ENCODE assay signal across 8 cellular contexts in the genomic region with DNA sequence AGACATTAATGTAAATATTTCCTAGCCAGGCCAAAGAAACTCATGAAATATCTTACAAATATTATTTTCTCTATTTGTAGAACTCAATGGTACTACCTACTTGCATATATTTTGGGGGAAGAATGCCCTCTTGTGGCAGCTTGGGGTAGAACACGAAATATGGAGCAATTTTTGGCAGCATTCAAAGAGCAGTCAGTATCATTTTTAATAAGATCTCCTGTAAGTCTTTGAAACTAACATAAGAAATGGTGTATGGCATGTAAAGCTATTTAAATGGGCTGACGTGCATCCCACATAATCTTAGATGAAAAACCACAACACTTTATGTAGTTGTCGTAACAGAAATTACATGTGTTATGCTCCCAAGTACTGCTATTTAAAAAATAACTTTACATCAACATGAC.
DNase-seq lines count a peak whose midpoint lies in the region; ATAC-seq and TF ChIP-seq lines count a peak whose summit lies in the region.

No MANE protein-coding gene starts in this region.

- no peaks in the 10 kb centered on the region for H3K36me3 ChIP-seq in right atrium auricular region
- no peaks in the 10 kb centered on the region for H3K36me3 ChIP-seq in Panc1 (ENCODE audit: control insufficient read depth, insufficient read depth, low read length)
- no peaks in the 10 kb centered on the region for H3K36me3 ChIP-seq in prostate gland

- H3K27ac ChIP-seq in right atrium auricular region (no peak overlapping the region), Panc1 (ENCODE audit: low read length) (peak overlapping the region; percentile 66; the same call in 1 of the 2 replicates), prostate gland (no peak overlapping the region)

- no peaks in the 10 kb centered on the region for H3K9me3 ChIP-seq in right atrium auricular region
- H3K9me3 ChIP-seq in Panc1 (ENCODE audit: control insufficient read depth, insufficient read depth, low read depth, low read length): no peaks in the 10 kb centered on the region
- H3K9me3 ChIP-seq in prostate gland: no peaks in the 10 kb centered on the region

- in situ Hi-C loops in Panc1 (cut with HindIII; ENCODE audit: low pct_unique_long_range_greater_than_20kb, low sequenced_read_pairs): no loop called here

- BruUV-seq in Panc1 (replicated peaks; lab: Mats Ljungman, UMichigan): no TSS peak

- TF ChIP-seq POLR2A in prostate gland (IDR thresholded peaks at IDR 0.05): no peak

- H3K4me1 ChIP-seq in right atrium auricular region: no peaks in the 10 kb centered on the region
- peaks cover 20% of the 10 kb centered on the region for H3K4me1 ChIP-seq in Panc1 (ENCODE audit: control insufficient read depth, insufficient read depth, low read length)
- no peaks in the 10 kb centered on the region for H3K4me1 ChIP-seq in prostate gland (replicated peaks)

- POLR2A ChIA-PET in Panc1 (lab: Charles Lee): interaction anchor here (0.9 kb wide), 1 partner anchor 129 kb away, joined by 4 read pairs; no protein-coding TSS in a partner anchor

- TF ChIP-seq CTCF in right atrium auricular region (IDR thresholded peaks at IDR 0.05) (peak; percentile 65 to 82), Panc1 (IDR thresholded peaks at IDR 0.05) (peak; percentile 74; the same call in 1 of the 2 replicates), prostate gland (IDR thresholded peaks at IDR 0.05) (peak; percentile 29 to 71 (median 56))

- intact Hi-C loops in Right ventricle myocardium inferior (cut with DNase I): loop anchor here (5.0 to 10.0 kb wide), 2 partner anchors 124 to 421 kb away; no protein-coding TSS in a partner anchor
- intact Hi-C loops in Panc1 (cut with micrococcal nuclease; ENCODE audit: unreplicated experiment): loop anchor here (1.0 to 10.0 kb wide), 4 partner anchors 104 to 421 kb away; a partner anchor contains a TSS
- intact Hi-C loops in prostate gland (cut with DNase I): loop anchor here (10.0 kb wide), 2 partner anchors 226 to 414 kb away; no protein-coding TSS in a partner anchor

- peak; percentile 83 for DNase-seq in right atrium auricular region (ENCODE audit: low spot score)
- no peak for DNase-seq in Right ventricle myocardium inferior (ENCODE audit: missing footprints)
- peak; percentile 56 for DNase-seq in Panc1 (ENCODE audit: low read depth, low spot score)
- peak; percentile 5 for DNase-seq in activated T-helper 1 cell treated with Interleukin-2 at 50 U/mL for 16 hours (ENCODE audit: low read depth)
- peak; percentile 47 for DNase-seq in fibroblast of the conjunctiva (ENCODE audit: low read depth)
- peak; percentile 25 for DNase-seq in prostate gland (ENCODE audit: low spot score)
- no peak for DNase-seq in COR-L47 (lab: John Stamatoyannopoulos, UW)

- no peaks in the 10 kb centered on the region for H3K27me3 ChIP-seq in right atrium auricular region
- H3K27me3 ChIP-seq in Panc1 (ENCODE audit: control insufficient read depth, insufficient read depth, low read length): no peaks in the 10 kb centered on the region
- H3K27me3 ChIP-seq in prostate gland (replicated peaks; ENCODE audit: insufficient read depth): no peaks in the 10 kb centered on the region

- ATAC-seq in Right ventricle myocardium inferior: no peak
- peak; percentile 66 for ATAC-seq in HG03159 (IDR thresholded peaks at IDR 0.05; ENCODE audit: unreplicated experiment)
- ATAC-seq in Panc1: peak; percentile 77; the same call in 1 of the 2 replicates

- CTCF ChIA-PET in Panc1 (lab: Charles Lee): interaction anchor here (0.6 kb wide), 1 partner anchor 77 kb away, joined by 4 read pairs; no protein-coding TSS in a partner anchor

- no peak overlapping the region for H3K4me3 ChIP-seq in right atrium auricular region
- H3K4me3 ChIP-seq in Panc1 (ENCODE audit: low read depth in 2 of 2, low read length in 2 of 2): no peak overlapping the region
- H3K4me3 ChIP-seq in prostate gland: no peak overlapping the region

- 40% methylated on average over 3 of the region's 3 CpGs for WGBS in prostate gland

Comparison
In these comparisons a context has a peak if more than half of its experiments do, and no peak if none do; other contexts are left out.
1. DNase-seq: peak in right atrium auricular region (single experiment), Panc1 (single experiment), activated T-helper 1 cell treated with Interleukin-2 at 50 U/mL for 16 hours (single experiment), fibroblast of the conjunctiva (single experiment) and prostate gland (single experiment); none in Right ventricle myocardium inferior (single experiment) and COR-L47 (single experiment).
2. Peak in every context shown above with its lines, with median percentiles within 50 percentile points of each other: CTCF ChIP-seq.